Comparison of ENCODE assay signal across 19 cellular contexts in the genomic region with DNA sequence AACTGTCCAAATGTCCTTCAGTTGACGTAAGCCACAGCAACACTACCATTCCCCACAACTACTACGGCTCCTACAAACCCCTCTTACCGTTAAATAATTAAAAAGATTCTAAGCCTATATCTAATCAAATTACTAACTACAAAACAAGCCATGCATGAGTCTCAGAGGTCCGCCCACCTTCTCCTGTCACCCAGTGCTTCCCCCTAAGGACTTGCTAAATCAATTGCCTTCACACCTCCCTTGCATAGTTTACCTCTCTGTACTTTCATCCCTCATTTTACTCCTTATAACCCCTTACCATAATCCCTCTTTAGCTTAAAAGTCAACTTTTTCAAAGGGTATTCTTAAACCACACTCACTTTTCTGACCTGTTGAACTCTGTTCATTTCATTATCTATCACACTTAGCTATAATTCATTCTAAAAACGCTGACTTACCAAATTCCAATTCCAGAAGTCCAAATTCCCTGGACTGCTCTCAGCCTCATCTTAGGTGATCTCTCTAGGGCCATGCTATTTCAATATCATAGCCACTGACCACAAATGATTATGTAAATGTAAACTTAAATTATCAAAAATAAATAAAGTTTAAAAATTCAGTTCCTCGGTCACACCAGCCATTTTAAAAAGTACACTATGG.
"Had no signal": no experiment of that assay in that cellular context is flagged by ENCODE, and none has a peak within 500 bp of the region (broad histone marks: within the 10 kb centered on the region; RNA-seq: fewer than 3 reads in every experiment).

No MANE protein-coding gene starts in this region.

- DNase-seq: cortex of kidney; effector memory CD8-positive, alpha-beta T cell; hypothalamus; left ventricle myocardium superior; lower lobe of right lung; natural killer cell; occipital lobe; ovary; posterior cingulate gyrus; psoas muscle; right cardiac atrium; stimulated activated CD4-positive, alpha-beta T cell treated with anti-CD3 and anti-CD28 coated beads, Interleukin-15, amount 100 ng/mL, for 24 hours; stimulated activated CD4-positive, alpha-beta T cell treated with anti-CD3 and anti-CD28 coated beads, Interleukin-2, amount 100 ng/mL, for 48 hours; stimulated activated naive B cell treated with anti-CD40 and anti-IgM and Interleukin-4, amounts not matched to agents 10 μg/mL and 1 μg/mL and 100 μg/mL, for 72 hours; upper lobe of left lung had no signal

- H3K4me1 ChIP-seq: lower lobe of right lung, psoas muscle, tibial nerve, upper lobe of left lung had no signal

- H3K27me3 Mint-ChIP-seq: effector memory CD8-positive, alpha-beta T cell; stimulated activated naive B cell treated with anti-CD40 and anti-IgM and Interleukin-4, amounts not matched to agents 10 μg/mL and 1 μg/mL and 100 μg/mL, for 72 hours; stimulated activated naive CD8-positive, alpha-beta T cell treated with anti-CD3 and anti-CD28 coated beads, Interleukin-15, Interleukin-2, amounts not matched to agents 100 ng/mL and 50 ng/mL, for 24 hours had no signal

- H3K27ac Mint-ChIP-seq: effector memory CD8-positive, alpha-beta T cell; natural killer cell; stimulated activated naive B cell treated with anti-CD40 and anti-IgM and Interleukin-4, amounts not matched to agents 10 μg/mL and 1 μg/mL and 100 μg/mL, for 72 hours; stimulated activated naive CD8-positive, alpha-beta T cell treated with anti-CD3 and anti-CD28 coated beads, Interleukin-15, Interleukin-2, amounts not matched to agents 100 ng/mL and 50 ng/mL, for 24 hours had no signal

- H3K27ac ChIP-seq: lower lobe of right lung, ovary, psoas muscle, skin epidermis, thoracic aorta, tibial nerve, upper lobe of left lung had no signal

- H3K4me3 ChIP-seq: lower lobe of right lung, ovary, psoas muscle, skin epidermis, thoracic aorta, tibial nerve, upper lobe of left lung had no signal

- H3K27me3 ChIP-seq: ovary, tibial nerve, upper lobe of left lung had no signal

- H3K36me3 Mint-ChIP-seq: natural killer cell; stimulated activated naive B cell treated with anti-CD40 and anti-IgM and Interleukin-4, amounts not matched to agents 10 μg/mL and 1 μg/mL and 100 μg/mL, for 72 hours had no signal

- H3K4me1 Mint-ChIP-seq: stimulated activated naive B cell treated with anti-CD40 and anti-IgM and Interleukin-4, amounts not matched to agents 10 μg/mL and 1 μg/mL and 100 μg/mL, for 72 hours had no signal

- H3K9me3 Mint-ChIP-seq: effector memory CD8-positive, alpha-beta T cell; natural killer cell; stimulated activated naive B cell treated with anti-CD40 and anti-IgM and Interleukin-4, amounts not matched to agents 10 μg/mL and 1 μg/mL and 100 μg/mL, for 72 hours; stimulated activated naive CD8-positive, alpha-beta T cell treated with anti-CD3 and anti-CD28 coated beads, Interleukin-15, Interleukin-2, amounts not matched to agents 100 ng/mL and 50 ng/mL, for 24 hours had no signal

- H3K36me3 ChIP-seq: lower lobe of right lung, ovary, thoracic aorta, tibial nerve, upper lobe of left lung had no signal

- H3K9me3 ChIP-seq: lower lobe of right lung, ovary, psoas muscle, thoracic aorta, tibial nerve, upper lobe of left lung had no signal

- H3K4me3 Mint-ChIP-seq: effector memory CD8-positive, alpha-beta T cell; natural killer cell; stimulated activated naive B cell treated with anti-CD40 and anti-IgM and Interleukin-4, amounts not matched to agents 10 μg/mL and 1 μg/mL and 100 μg/mL, for 72 hours; stimulated activated naive CD8-positive, alpha-beta T cell treated with anti-CD3 and anti-CD28 coated beads, Interleukin-15, Interleukin-2, amounts not matched to agents 100 ng/mL and 50 ng/mL, for 24 hours had no signal
